Comparison of ENCODE assay signal across 8 cellular contexts in the genomic region with DNA sequence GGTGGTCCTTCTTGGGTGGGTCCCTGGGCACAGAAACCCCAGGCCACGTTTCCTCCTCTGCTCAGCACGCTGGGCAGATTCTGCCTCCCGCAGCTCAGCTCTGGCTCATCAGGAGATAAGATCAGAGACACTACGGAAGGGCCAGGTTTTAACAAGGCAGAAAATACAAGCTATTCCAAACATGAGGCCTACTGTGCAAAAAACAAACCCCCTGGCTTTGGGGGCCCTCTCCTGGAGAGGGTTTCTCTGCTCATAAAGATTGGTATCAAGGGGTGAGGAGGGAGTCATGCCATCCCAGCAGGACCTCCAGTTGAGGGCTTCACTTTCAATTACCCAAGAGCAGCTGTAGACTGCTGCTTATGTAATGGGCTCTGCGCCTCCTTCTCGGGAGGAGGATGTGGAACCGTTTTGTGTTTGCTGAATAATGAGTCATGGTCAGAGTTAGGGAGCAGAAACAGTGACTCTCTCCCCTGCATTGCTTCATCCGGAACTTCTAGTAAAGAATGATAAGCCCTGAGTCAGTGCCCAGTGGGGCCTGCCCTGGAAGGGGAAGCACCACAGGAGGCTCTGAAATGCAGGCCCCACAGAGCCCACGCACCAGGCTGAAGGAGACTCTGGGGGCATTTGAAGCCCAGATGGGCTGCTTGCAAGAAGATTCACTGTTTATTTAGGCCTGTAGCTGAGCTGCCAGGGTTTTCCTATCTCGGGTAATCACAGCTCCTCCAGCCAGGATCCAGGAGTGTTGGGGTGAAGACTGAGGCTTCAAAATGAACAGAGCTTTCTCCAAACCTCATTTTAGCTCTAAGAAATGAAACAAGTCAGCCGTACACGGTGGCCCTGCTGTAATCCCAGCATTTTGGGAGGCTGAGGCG.
DNase-seq lines count a peak whose midpoint lies in the region; ATAC-seq and TF ChIP-seq lines count a peak whose summit lies in the region.

No MANE protein-coding gene starts in this region.

- no peaks in the 10 kb centered on the region for H3K36me3 ChIP-seq in suprapubic skin

- H3K27ac ChIP-seq in suprapubic skin, result peak overlapping the region; percentile 83

- intact Hi-C loops in natural killer cell (cut with micrococcal nuclease), result no loop called here

- no peaks in the 10 kb centered on the region for H3K9me3 Mint-ChIP-seq in natural killer cell

- peaks cover 47% of the 10 kb centered on the region for H3K4me1 ChIP-seq in suprapubic skin

- H3K9me3 ChIP-seq in suprapubic skin, result no peaks in the 10 kb centered on the region

- TF ChIP-seq POLR2A in suprapubic skin (IDR thresholded peaks at IDR 0.05), result no peak

- no peak for TF ChIP-seq EP300 in suprapubic skin (IDR thresholded peaks at IDR 0.05)

- H3K27me3 Mint-ChIP-seq in natural killer cell (ENCODE audit: low read depth in 2 of 2), result peaks cover 5 to 6% of the 10 kb centered on the region in 2 donors

- H3K4me3 ChIP-seq in suprapubic skin, result no peak overlapping the region

- H3K4me3 Mint-ChIP-seq in natural killer cell, result no peak overlapping the region

- H3K27me3 ChIP-seq in suprapubic skin, result no peaks in the 10 kb centered on the region

- H3K36me3 Mint-ChIP-seq in natural killer cell, result no peaks in the 10 kb centered on the region

- peak overlapping the region in 1 of 2 donors; percentile 22 for H3K27ac Mint-ChIP-seq in natural killer cell

- peaks cover 0 to 6% of the 10 kb centered on the region in 2 donors for H3K4me1 Mint-ChIP-seq in natural killer cell

- DNase-seq in GM10266 (ENCODE audit: extremely low spot score) (peak; percentile 73), HuH-7 (ENCODE audit: low spot score) (peak; percentile 75), fibroblast of gingiva (ENCODE audit: low read depth) (peak; percentile 94), natural killer cell (no peak), suprapubic skin (ENCODE audit: low spot score in 2 of 2) (peak; percentile 90), D341Med (ENCODE audit: low spot score) (no peak)

- ATAC-seq in GM21737 (IDR thresholded peaks at IDR 0.05; ENCODE audit: unreplicated experiment), result peak; percentile 95
- ATAC-seq in activated CD4-positive, CD25-positive, alpha-beta regulatory T cell treated with anti-CD3 and anti-CD28 coated beads, Interleukin-2, amount 50 U/mL, for 24 hours, result peak; percentile 98 to 99
- peak; percentile 52 to 93 (median 77) for ATAC-seq in natural killer cell

- no peak for TF ChIP-seq CTCF in GM10266 (IDR thresholded peaks at IDR 0.05; ENCODE audit: control insufficient read depth, insufficient read depth, low read depth, missing control alignments)
- TF ChIP-seq CTCF in natural killer cell (IDR thresholded peaks at IDR 0.05), result no peak
- no peak for TF ChIP-seq CTCF in suprapubic skin (IDR thresholded peaks at IDR 0.05)

- 24% methylated on average over 12 of the region's 13 CpGs for WGBS in suprapubic skin

Comparison
In these comparisons a context has a peak if more than half of its experiments do, and no peak if none do; other contexts are left out.
1. DNase-seq: peak in GM10266 (single experiment), HuH-7 (single experiment), fibroblast of gingiva (single experiment) and suprapubic skin (2 of 2); none in natural killer cell (single experiment) and D341Med (single experiment).
2. Peak in every context shown above with its lines, with median percentiles within 50 percentile points of each other: ATAC-seq.